In genomic region chr16:48203974-48204824, GRCh38 we compare ENCODE assay signal across 23 cellular contexts. TPM values are rescaled to one million over a fixed set of nuclear protein-coding genes. Genes with fewer than 3 reads are reported as not detected.
"Had no signal": no experiment of that assay in that cellular context is flagged by ENCODE, and none has a peak within 500 bp of the region (broad histone marks: within the 10 kb centered on the region; RNA-seq: fewer than 3 reads in every experiment).

No MANE protein-coding gene starts in this region.

- ATAC-seq: activated CD4-positive, alpha-beta T cell treated with anti-CD3 and anti-CD28 coated beads for 36 hours; sciatic nerve; stimulated activated effector memory CD8-positive, alpha-beta T cell treated with anti-CD3 and anti-CD28 coated beads, Interleukin-12 subunit alpha, Interleukin-12 subunit beta, amount 100 ng/mL, for 72 hours had no signal

- H3K36me3 ChIP-seq: prostate gland, stomach, upper lobe of left lung, WERI-Rb-1 had no signal

- H3K4me1 ChIP-seq: prostate gland, upper lobe of left lung had no signal

- DNase-seq: activated CD4-positive, alpha-beta T cell treated with anti-CD3 and anti-CD28 coated beads for 36 hours; activated CD4-positive, alpha-beta T cell treated with anti-CD3 and anti-CD28 coated beads, Interleukin-2, amount 50 U/mL, for 48 hours; amniotic stem cell; caudate nucleus; dorsolateral prefrontal cortex; foreskin fibroblast; hippocampal formation; stimulated activated CD4-positive, alpha-beta T cell treated with anti-CD3 and anti-CD28 coated beads, Interleukin-4, amount 100 ng/mL, for 24 hours; stomach; SW 1271; upper lobe of left lung; WERI-Rb-1 had no signal

- H3K9me3 ChIP-seq: prostate gland, stomach, upper lobe of left lung had no signal

- H3K27ac ChIP-seq: dorsolateral prefrontal cortex, prostate gland, stomach, upper lobe of left lung, WERI-Rb-1 had no signal

- H3K27me3 ChIP-seq: dorsolateral prefrontal cortex, upper lobe of left lung had no signal

- FAIRE-seq: islet of Langerhans had no signal

- H3K4me3 ChIP-seq: dorsolateral prefrontal cortex, prostate gland, stomach, upper lobe of left lung had no signal

RNA-seq across cellular contexts. Expression of gene ABCC11, which starts 43.1 kb away (rescaled TPM):
- total RNA-seq: glomerular endothelial cell, myocyte, sciatic nerve had no signal

RNA-seq across cellular contexts. Expression of gene ABCC12, which starts 48.4 kb away (rescaled TPM):
- total RNA-seq: activated CD4-positive, alpha-beta T cell treated with anti-CD3 and anti-CD28 coated beads for 36 hours; glomerular endothelial cell; lung microvascular endothelial cell; mesothelial cell of epicardium; myocyte; omental fat pad; sciatic nerve; T-helper 2 cell treated with Interferon-gamma antibody and Interleukin-4, amounts not matched to agents 100 ng/mL and 5 ng/mL, for 36 hours had no signal
- polyA plus RNA-seq: neural cell had no signal
